ENCODE assay signal across 1 cellular context in genomic region chr22:29385305-29385704, GRCh38.
TF ChIP-seq lines count a peak whose summit lies in the region.

No MANE protein-coding gene starts in this region.

TF ChIP-seq in HepG2, 621 proteins besides CTCF, POLR2A, EP300 and RAD21:
- TF ChIP-seq ZNF12 (CRISPR knock-in tag; IDR thresholded peaks at IDR 0.05) (peak; percentile 59), ZNF510 (CRISPR knock-in tag; IDR thresholded peaks at IDR 0.05; ENCODE audit: low read depth) (no peak), ZNF7 (CRISPR knock-in tag; IDR thresholded peaks at IDR 0.05) (peak; percentile 23; the same call in 1 of the 2 replicates), ZNF770 (CRISPR knock-in tag; IDR thresholded peaks at IDR 0.05) (peak; percentile 74; the same call in 1 of the 2 replicates), ZNF816 (CRISPR knock-in tag; IDR thresholded peaks at IDR 0.05; ENCODE audit: borderline replicate concordance) (no peak), HNF4G (IDR thresholded peaks at IDR 0.05; ENCODE audit: borderline replicate concordance, low read depth, low read length) (peak; percentile 68), HNF4G (CRISPR knock-in tag; IDR thresholded peaks at IDR 0.05; ENCODE audit: borderline replicate concordance, low read depth) (no peak), HNF4A (CRISPR knock-in tag; IDR thresholded peaks at IDR 0.05) (peak; percentile 79), GABPA (IDR thresholded peaks at IDR 0.05; ENCODE audit: low read depth, low read length) (no peak), GABPA (CRISPR knock-in tag; IDR thresholded peaks at IDR 0.05; ENCODE audit: low read depth) (0 out of 2 replicates have a peak, but pooled peaks have one; percentile 16)
